In genomic region chr1:167230437-167230836, GRCh38 we compare ENCODE assay signal across 25 cellular contexts. TPM values are rescaled to one million over a fixed set of nuclear protein-coding genes. Genes with fewer than 3 reads are reported as not detected.
A peak's percentile ranks its signal among the peaks of the same experiment; 100 is the strongest.
DNase-seq lines count a peak whose midpoint lies in the region; ATAC-seq, FAIRE-seq and TF ChIP-seq lines count a peak whose summit lies in the region.
"Had no signal": no experiment of that assay in that cellular context is flagged by ENCODE, and none has a peak within 500 bp of the region (broad histone marks: within the 10 kb centered on the region; RNA-seq: fewer than 3 reads in every experiment).

No MANE protein-coding gene starts in this region.

- no peak overlapping the region for H3K4me3 ChIP-seq in BLaER1 treated with 17β-estradiol and CSF1 and Interleukin-3, amounts not matched to agents 10 nM and 100 nM
- no peak overlapping the region for H3K4me3 ChIP-seq in Loucy (ENCODE audit: low read length, poor library complexity, severe bottlenecking)
- no peak overlapping the region for H3K4me3 ChIP-seq in K562
- H3K4me3 ChIP-seq: GM23248 had no signal

- no peaks in the 10 kb centered on the region for H3K27me3 Mint-ChIP-seq in MCF 10A (ENCODE audit: insufficient read depth, unreplicated experiment)
- H3K27me3 Mint-ChIP-seq: CD4-positive, CD25-positive, alpha-beta regulatory T cell; T-cell had no signal

- 0 out of 22 replicates have a peak, but pooled peaks cover 0 to 4% (median 0%) of the 10 kb centered on the region in 11 experiments for H3K36me3 ChIP-seq in BLaER1 treated with 17β-estradiol and CSF1 and Interleukin-3, amounts not matched to agents 10 nM and 100 nM
- no peaks in the 10 kb centered on the region for H3K36me3 ChIP-seq in Loucy (ENCODE audit: insufficient read depth, low read length)
- H3K36me3 ChIP-seq in K562 (ENCODE audit: control insufficient read depth, insufficient read depth, low read length), result no peaks in the 10 kb centered on the region
- H3K36me3 ChIP-seq: BE2C had no signal

- no peak for TF ChIP-seq CTCF in D721Med (IDR thresholded peaks at IDR 0.05; ENCODE audit: insufficient read depth, missing control alignments)
- TF ChIP-seq CTCF in Loucy (conservative IDR thresholded peaks at IDR 0.05; ENCODE audit: low read length), result no peak
- no peak for TF ChIP-seq CTCF in K562 (IDR thresholded peaks at IDR 0.05 in 2 of 3, conservative IDR thresholded peaks at IDR 0.05 in 1 of 3; ENCODE audit: insufficient read depth in 2 of 3, low read depth in 1 of 3, low read length in 3 of 3)
- TF ChIP-seq CTCF in MCF 10A (IDR thresholded peaks at IDR 0.05; ENCODE audit: unreplicated experiment), result no peak

- no peaks in the 10 kb centered on the region for H3K9me2 ChIP-seq in Loucy (replicated peaks; ENCODE audit: low read depth, low read length)

- POLR2A ChIA-PET in K562 (lab: Yijun Ruan, JAX) (interaction anchor here (0.6 to 1.5 kb wide), 6 partner anchors 11 to 354 kb away, joined by 3 to 7 read pairs (median 3); partner anchors contain the start of gene TADA1), MCF 10A (lab: Yijun Ruan, JAX) (interaction anchor here (0.6 to 5.6 kb wide), 8 partner anchors 9 to 422 kb away, joined by 3 to 51 read pairs (median 3); partner anchors contain the start of gene POU2F1)

- H3K9me3 ChIP-seq in BLaER1 treated with 17β-estradiol and CSF1 and Interleukin-3, amounts not matched to agents 10 nM and 100 nM (replicated peaks in 1 of 11), result no peaks in the 10 kb centered on the region
- H3K9me3 ChIP-seq in Loucy (ENCODE audit: insufficient read depth, low read depth, low read length) (no peaks in the 10 kb centered on the region), K562 (replicated peaks; ENCODE audit: control insufficient read depth, insufficient read depth, low read depth, low read length) (no peaks in the 10 kb centered on the region; the same call in 1 of the 2 replicates)
- H3K9me3 ChIP-seq: BE2C had no signal

- H3K4me2 ChIP-seq in BLaER1 treated with 17β-estradiol and CSF1 and Interleukin-3, amounts not matched to agents 10 nM and 100 nM, result peak overlapping the region in 6 of 11 experiments; percentile 54 to 71 (median 66); a peak in 11 of 22 replicates
- H3K4me2 ChIP-seq in Loucy (ENCODE audit: low read depth, low read length, poor library complexity, severe bottlenecking) (peak overlapping the region; percentile 95), K562 (ENCODE audit: insufficient read depth, low read length) (no peak overlapping the region)

- intact Hi-C loops in K562 (cut with micrococcal nuclease) (loop anchor here (2.0 kb wide), 1 partner anchor 18 kb away; no protein-coding TSS in a partner anchor), MCF 10A (cut with micrococcal nuclease) (no loop called here)

- H3K4me3 Mint-ChIP-seq in MCF 10A (ENCODE audit: unreplicated experiment), result no peak overlapping the region
- H3K4me3 Mint-ChIP-seq: CD4-positive, CD25-positive, alpha-beta regulatory T cell; H9; T-cell had no signal

- H3K9ac ChIP-seq in BLaER1 treated with 17β-estradiol and CSF1 and Interleukin-3, amounts not matched to agents 10 nM and 100 nM, result no peak overlapping the region
- H3K9ac ChIP-seq in Loucy (ENCODE audit: low read depth, low read length, poor library complexity, severe bottlenecking) (no peak overlapping the region), K562 (ENCODE audit: insufficient read depth in 1 of 2, low read depth in 2 of 2, low read length in 2 of 2) (peak overlapping the region in 1 of 2 experiments; percentile 23; a peak in 1 of 4 replicates)
- H3K9ac ChIP-seq: GM23248 had no signal

- ATAC-seq in K562, result no peak
- ATAC-seq: Panc1, T-cell had no signal

- peaks cover 26% of the 10 kb centered on the region for H3K4me1 Mint-ChIP-seq in MCF 10A (ENCODE audit: insufficient read depth, unreplicated experiment)

- no peak overlapping the region for H3K27ac Mint-ChIP-seq in MCF 10A (ENCODE audit: low read depth, unreplicated experiment)
- H3K27ac Mint-ChIP-seq: H9, T-cell had no signal

- no peak for TF ChIP-seq EP300 in K562 (IDR thresholded peaks at IDR 0.05; ENCODE audit: low read length)

- in situ Hi-C loops in K562 (cut with MboI), result no loop called here

- no peaks in the 10 kb centered on the region for H3K9me1 ChIP-seq in K562 (ENCODE audit: control insufficient read depth, insufficient read depth, low read length)

- H2AFZ ChIP-seq in Loucy (ENCODE audit: low read length) (no peak overlapping the region), K562 (ENCODE audit: low read depth, low read length) (no peak overlapping the region)
- H2AFZ ChIP-seq: GM23248 had no signal

- peak overlapping the region in 9 of 11 experiments; percentile 3 to 69 (median 42); a peak in 14 of 22 replicates for H3K27ac ChIP-seq in BLaER1 treated with 17β-estradiol and CSF1 and Interleukin-3, amounts not matched to agents 10 nM and 100 nM
- H3K27ac ChIP-seq in K562 (ENCODE audit: extremely low read depth, low read depth, low read length), result peak overlapping the region; percentile 67; the same call in 2 of the 3 replicates
- H3K27ac ChIP-seq: GM23248, RWPE1 had no signal

- DNase-seq in D721Med (ENCODE audit: insufficient read length, low spot score) (no peak), K562 (ENCODE audit: extremely low read depth in 1 of 4, low spot score in 3 of 4) (no peak), AML-193 (lab: John Stamatoyannopoulos, UW) (no peak), DMS 273 treated with DMSO at 0.1 percent for 48 hours (lab: John Stamatoyannopoulos, UW) (no peak), MCF 10A (ENCODE audit: unreplicated experiment) (no peak)
- no peak for DNase-seq in activated naive CD4-positive, alpha-beta T cell (lab: John Stamatoyannopoulos, UW)
- DNase-seq: BE2C; CD4-positive, CD25-positive, alpha-beta regulatory T cell; GM23248; H9; KG1; NCI-H1092; NCI-H1417 treated with DMSO at 0.1 percent for 48 hours; NCI-H187 treated with DMSO at 0.1 percent for 48 hours; NCI-H2171 treated with DMSO at 0.1 percent for 48 hours; NCI-H345; NCI-H510A treated with DMSO at 0.1 percent for 48 hours; NCI-H774; SHP77; T-cell had no signal

- BruUV-seq in K562 (replicated peaks; lab: Mats Ljungman, UMichigan) (no TSS peak), MCF 10A (replicated peaks; lab: Mats Ljungman, UMichigan) (no TSS peak)

- TF ChIP-seq RAD21 in K562 (CRISPR knock-in tag; conservative IDR thresholded peaks at IDR 0.05 in 1 of 2, IDR thresholded peaks at IDR 0.05 in 1 of 2), result no peak

- TF ChIP-seq POLR2A in K562 (conservative IDR thresholded peaks at IDR 0.05), result no peak

- H3K79me2 ChIP-seq in Loucy (ENCODE audit: insufficient read depth, low read length) (peaks cover 99% of the 10 kb centered on the region), K562 (ENCODE audit: control insufficient read depth, insufficient read depth, low read length) (peaks cover 92% of the 10 kb centered on the region)

- H3K4me1 ChIP-seq in BLaER1 treated with 17β-estradiol and CSF1 and Interleukin-3, amounts not matched to agents 10 nM and 100 nM, result peaks cover 16 to 51% (median 32%) of the 10 kb centered on the region in 10 experiments
- H3K4me1 ChIP-seq in Loucy (ENCODE audit: insufficient read depth, low read length, poor library complexity, severe bottlenecking) (peaks cover 68% of the 10 kb centered on the region), K562 (replicated peaks in 1 of 2; ENCODE audit: control insufficient read depth in 2 of 2, insufficient read depth in 2 of 2, low read length in 2 of 2) (peaks cover 6 to 38% of the 10 kb centered on the region in 2 experiments)

- FAIRE-seq in D721Med (lab: Jason Lieb, UNC) (peak; percentile 60), K562 (lab: Jason Lieb, UNC) (no peak)
- FAIRE-seq: HTR-8/SVneo had no signal

- H3F3A ChIP-seq in Loucy (ENCODE audit: low read depth), result no peaks in the 10 kb centered on the region

- peaks cover 7% of the 10 kb centered on the region for H3K9me3 Mint-ChIP-seq in MCF 10A (ENCODE audit: unreplicated experiment)
- H3K9me3 Mint-ChIP-seq: CD4-positive, CD25-positive, alpha-beta regulatory T cell; H9; T-cell had no signal

- CTCF ChIA-PET in K562 (lab: Yijun Ruan, JAX; ENCODE audit: low intra/inter-chr PET ratio) (no interaction called here), MCF 10A (lab: Yijun Ruan, JAX) (interaction anchor here (0.6 to 5.9 kb wide), 11 partner anchors 11 to 303 kb away, joined by 3 to 35 read pairs (median 4); partner anchors contain the start of gene POU2F1)

- no peaks in the 10 kb centered on the region for H3K36me3 Mint-ChIP-seq in MCF 10A (ENCODE audit: insufficient read depth, unreplicated experiment)
- H3K36me3 Mint-ChIP-seq: CD4-positive, CD25-positive, alpha-beta regulatory T cell; T-cell had no signal

- H4K20me1 ChIP-seq in BLaER1 treated with 17β-estradiol and CSF1 and Interleukin-3, amounts not matched to agents 10 nM and 100 nM, result peaks cover 0 to 46% (median 5%) of the 10 kb centered on the region in 11 experiments; a peak in 7 of 22 replicates
- H4K20me1 ChIP-seq in Loucy (ENCODE audit: insufficient read depth, low read length, poor library complexity, severe bottlenecking), result peaks cover 94% of the 10 kb centered on the region
- no peaks in the 10 kb centered on the region; the same call in 1 of the 2 replicates for H4K20me1 ChIP-seq in K562 (replicated peaks; ENCODE audit: control insufficient read depth, insufficient read depth, low read length)

- H3K27me3 ChIP-seq in BLaER1 treated with 17β-estradiol and CSF1 and Interleukin-3, amounts not matched to agents 10 nM and 100 nM, result no peaks in the 10 kb centered on the region
- H3K27me3 ChIP-seq in Loucy (ENCODE audit: insufficient read depth, low read length, poor library complexity, severe bottlenecking) (no peaks in the 10 kb centered on the region), K562 (ENCODE audit: control insufficient read depth in 2 of 2, insufficient read depth in 2 of 2, low read length in 2 of 2) (no peaks in the 10 kb centered on the region)
- H3K27me3 ChIP-seq: BE2C had no signal

TF ChIP-seq in K562, 482 proteins besides CTCF, POLR2A, EP300 and RAD21 (continues in another document):
- no peak for TF ChIP-seq ATF7 (IDR thresholded peaks at IDR 0.05)

RNA-seq across cellular contexts. Expression of gene POU2F1, which starts 9.8 kb away (rescaled TPM):
- total RNA-seq in K562 (2011; cell fraction: chromatin; rRNA removed; ENCODE audit: low replicate concordance), result 34.9 and 64.7 TPM in 2 replicates
- 9.8 and 13.7 TPM in 2 replicates for total RNA-seq in K562 (2011; cell fraction: nucleolus; rRNA removed)
- 33.9 and 47.9 TPM in 2 replicates for total RNA-seq in K562 (2011; cell fraction: nucleoplasm; rRNA removed)
- 6.0 and 8.5 TPM in 2 replicates for total RNA-seq in K562 (2014; rRNA removed)
- total RNA-seq in K562 (2014; rRNA removed; fragmentation: Illumina TruSeq; extraction: Trizol), result 18.2 and 20.1 TPM in 2 replicates
- total RNA-seq in K562 (2015; rRNA removed; fragmentation: Illumina TruSeq; extraction: Trizol), result 14.4 and 14.9 TPM in 2 replicates
- total RNA-seq in K562 (2021), result 19.9 and 22.3 TPM in 2 replicates
- 13.6 and 14.2 TPM in 2 replicates for polyA plus RNA-seq in K562 (2011; rRNA removed)
- polyA plus RNA-seq in K562 (2011; cell fraction: cytosol; rRNA removed), result 13.0 and 21.3 TPM in 2 replicates
- 15.4 and 22.1 TPM in 2 replicates for polyA plus RNA-seq in K562 (2011; cell fraction: nucleus; rRNA removed)
- 3.2 and 5.0 TPM in 2 replicates for polyA plus RNA-seq in K562 (2012)
- 7.9 and 8.2 TPM in 2 replicates for polyA plus RNA-seq in K562 (2014; fragmentation: Illumina TruSeq; extraction: Trizol)
- 1 to 10 TPM; 2.6 to 6.0 TPM for polyA plus RNA-seq in K562 (2014; fragmentation: Nextera tagmentation; extraction: Ambion mirVana)
- polyA plus RNA-seq in K562 (2014; rRNA removed), result 5.9 and 8.8 TPM in 2 replicates
- polyA minus RNA-seq in K562 (2011; rRNA and poly(A)+ RNA removed), result 33.3 and 39.0 TPM in 2 replicates
- polyA minus RNA-seq in K562 (2011; cell fraction: cytosol; rRNA and poly(A)+ RNA removed), result 8.8 and 9.9 TPM in 2 replicates
- polyA minus RNA-seq in K562 (2011; cell fraction: nucleus; rRNA and poly(A)+ RNA removed), result 16.7 and 24.5 TPM in 2 replicates
- total RNA-seq in MCF 10A (2022), result 11.6 and 16.7 TPM in 2 replicates
